8 cellular contexts compared by ENCODE assay signal in genomic region chrX:135484636-135485289, GRCh38. TPM values are rescaled to one million over a fixed set of nuclear protein-coding genes. Genes with fewer than 3 reads are reported as not detected.
A peak's percentile ranks its signal among the peaks of the same experiment; 100 is the strongest.
DNase-seq lines count a peak whose midpoint lies in the region; ATAC-seq, FAIRE-seq and TF ChIP-seq lines count a peak whose summit lies in the region.

No MANE protein-coding gene starts in this region.

- TF ChIP-seq RAD21 in H1 (IDR thresholded peaks at IDR 0.05 in 1 of 2, conservative IDR thresholded peaks at IDR 0.05 in 1 of 2; ENCODE audit: low read depth in 2 of 2, low read length in 2 of 2) = peak; percentile 71 to 72
- peak; percentile 76 for TF ChIP-seq RAD21 in neural cell (conservative IDR thresholded peaks at IDR 0.05)

- H3K27ac ChIP-seq in PC-3 (ENCODE audit: low read length) (no peak overlapping the region), H1 (ENCODE audit: low read depth, low read length) (no peak overlapping the region), neural cell (ENCODE audit: low read length) (no peak overlapping the region)

- H3K4me3 ChIP-seq in PC-3 (ENCODE audit: low read length) (no peak overlapping the region), H1 (ENCODE audit: extremely low read depth in 1 of 4, insufficient read depth in 2 of 4, low read depth in 3 of 4, low read length in 4 of 4) (no peak overlapping the region), neural cell (ENCODE audit: low read length) (no peak overlapping the region)

- no peak overlapping the region for H4K91ac ChIP-seq in H1 (replicated peaks; ENCODE audit: insufficient read length, low read length)

- H4K5ac ChIP-seq in H1 (ENCODE audit: insufficient read length, low read depth, low read length) = no peak overlapping the region

- BruUV-seq in PC-3 (replicated peaks; lab: Mats Ljungman, UMichigan) = no TSS peak

- TF ChIP-seq EP300 in H1 (IDR thresholded peaks at IDR 0.05; ENCODE audit: borderline replicate concordance in 1 of 2, low read depth in 2 of 2, low read length in 2 of 2) (no peak), neural cell (conservative IDR thresholded peaks at IDR 0.05; ENCODE audit: poor library complexity, severe bottlenecking) (no peak)

- H2BK20ac ChIP-seq in H1 (ENCODE audit: low read length) = no peak overlapping the region

- ATAC-seq in PC-3 = peak; percentile 60
- no peak for ATAC-seq in HG03378 (IDR thresholded peaks at IDR 0.05; ENCODE audit: unreplicated experiment)

- H3K27me3 ChIP-seq in PC-3 (ENCODE audit: low read length) (peaks cover 17% of the 10 kb centered on the region), H1 (replicated peaks in 1 of 4; ENCODE audit: control insufficient read depth in 3 of 4, extremely low read depth in 1 of 4, insufficient read depth in 3 of 4, low read length in 3 of 4) (no peaks in the 10 kb centered on the region), neural cell (ENCODE audit: insufficient read depth, low read depth, low read length) (no peaks in the 10 kb centered on the region)

- WGBS in H1 (ENCODE audit: extremely low coverage in 1 of 2, insufficient coverage in 1 of 2, insufficient read length in 1 of 2, insufficient replicate concordance in 2 of 2, low coverage in 1 of 2, low lambda C conversion rate in 2 of 2, missing lambda C conversion rate in 1 of 2), 2 experiments = 75% methylated on average over 3 of the region's 3 CpGs; no CpG with 5 or more reads in 1 of the 2 experiments

- H4K8ac ChIP-seq in H1 (ENCODE audit: extremely low read depth, insufficient read depth, low read length) = no peak overlapping the region

- H4K20me1 ChIP-seq in PC-3 (ENCODE audit: low read length) (no peaks in the 10 kb centered on the region), H1 (replicated peaks in 1 of 2; ENCODE audit: control insufficient read depth in 1 of 2, insufficient read depth in 2 of 2, low read length in 2 of 2) (no peaks in the 10 kb centered on the region), neural cell (ENCODE audit: insufficient read depth) (no peaks in the 10 kb centered on the region)

- no peak overlapping the region for H3K14ac ChIP-seq in H1 (ENCODE audit: insufficient read length)

- H3K79me1 ChIP-seq in H1 (ENCODE audit: low read depth, low read length) = no peaks in the 10 kb centered on the region

- H2BK12ac ChIP-seq in H1 (ENCODE audit: low read depth, low read length) = no peak overlapping the region

- DNase-seq in DMS 273 (lab: John Stamatoyannopoulos, UW; ENCODE audit: unreplicated experiment) (peak; percentile 58), H54 (ENCODE audit: insufficient read length, low spot score) (peak; percentile 3), PC-3 (peak; percentile 55), H1 (ENCODE audit: low read depth in 1 of 2, low spot score in 2 of 2) (no peak), occipital lobe (lab: John Stamatoyannopoulos, UW) (no peak), OCI-M2 (lab: John Stamatoyannopoulos, UW; ENCODE audit: unreplicated experiment) (no peak)

- no peak overlapping the region for H3K18ac ChIP-seq in H1 (ENCODE audit: extremely low read depth, low read length)

- no peaks in the 10 kb centered on the region for H3K79me2 ChIP-seq in PC-3 (ENCODE audit: low read length)
- no peaks in the 10 kb centered on the region for H3K79me2 ChIP-seq in H1 (ENCODE audit: control insufficient read depth in 1 of 2, insufficient read depth in 2 of 2, low read length in 2 of 2)
- H3K79me2 ChIP-seq in neural cell (replicated peaks; ENCODE audit: insufficient read depth, low read length) = no peaks in the 10 kb centered on the region

- H3F3A ChIP-seq in PC-3 (ENCODE audit: low read length, unreplicated experiment) (no peaks in the 10 kb centered on the region), neural cell (ENCODE audit: insufficient read depth, low read length, poor library complexity, severe bottlenecking) (no peaks in the 10 kb centered on the region)

- CTCF ChIA-PET in PC-3 (lab: Charles Lee) (interaction anchor here (1.0 kb wide), 1 partner anchor 107 kb away, joined by 4 read pairs; no protein-coding TSS in a partner anchor), H1 (lab: Charles Lee; ENCODE audit: partially characterized antibody) (interaction anchor here (0.9 to 1.1 kb wide), 3 partner anchors 9 to 52 kb away, joined by 3 to 4 read pairs (median 4); no protein-coding TSS in a partner anchor)

- H2AFZ ChIP-seq in PC-3 (ENCODE audit: low read length) (no peak overlapping the region), H1 (ENCODE audit: low read length) (no peak overlapping the region; the same call in 1 of the 2 replicates), neural cell (ENCODE audit: low read depth, low read length) (no peak overlapping the region)

- no peak overlapping the region for H2AK5ac ChIP-seq in H1 (ENCODE audit: low read depth, low read length)

- no peak overlapping the region for H3K4ac ChIP-seq in H1 (replicated peaks; ENCODE audit: insufficient read length, low read depth, low read length)

- no peak overlapping the region for H2BK5ac ChIP-seq in H1 (ENCODE audit: low read depth, low read length)

- H3K56ac ChIP-seq in H1 (replicated peaks; ENCODE audit: insufficient read length, low read depth, low read length) = no peak overlapping the region

- no peak for FAIRE-seq in H54 (lab: Jason Lieb, UNC)
- peak; percentile 98 for FAIRE-seq in H1 (lab: Jason Lieb, UNC)

- H3K4me1 ChIP-seq in PC-3 (ENCODE audit: insufficient read depth, low read length) = no peaks in the 10 kb centered on the region
- H3K4me1 ChIP-seq in H1 (replicated peaks in 1 of 4; ENCODE audit: control insufficient read depth in 3 of 4, insufficient read depth in 4 of 4, low read length in 3 of 4) = no peaks in the 10 kb centered on the region

- H3K4me2 ChIP-seq in PC-3 (ENCODE audit: low read length) = no peak overlapping the region
- H3K4me2 ChIP-seq in H1 (ENCODE audit: insufficient read depth in 1 of 2, low read depth in 2 of 2, low read length in 2 of 2) = no peak overlapping the region
- no peak overlapping the region for H3K4me2 ChIP-seq in neural cell (ENCODE audit: low read length)

- POLR2A ChIA-PET in PC-3 (lab: Charles Lee; ENCODE audit: unreplicated experiment) = no interaction called here
- POLR2A ChIA-PET in H1 (lab: Charles Lee; ENCODE audit: partially characterized antibody) = no interaction called here

- H3K9ac ChIP-seq in PC-3 (ENCODE audit: low read length) = no peak overlapping the region
- no peak overlapping the region for H3K9ac ChIP-seq in H1 (replicated peaks in 1 of 4; ENCODE audit: extremely low read depth in 1 of 4, low read depth in 3 of 4, low read length in 3 of 4)
- H3K9ac ChIP-seq in neural cell (ENCODE audit: low read length) = no peak overlapping the region

- H3K9me2 ChIP-seq in PC-3 (replicated peaks; ENCODE audit: low read length) = no peaks in the 10 kb centered on the region
- H3K9me2 ChIP-seq in neural cell (ENCODE audit: insufficient read depth, low read length) = no peaks in the 10 kb centered on the region

- no peak overlapping the region for H2BK15ac ChIP-seq in H1 (ENCODE audit: low read length)

- TF ChIP-seq POLR2A in H54 (IDR thresholded peaks at IDR 0.05; ENCODE audit: low read depth, low read length) (no peak), H1 (IDR thresholded peaks at IDR 0.05; ENCODE audit: control extremely low read depth in 1 of 2, low read depth in 2 of 2, low read length in 2 of 2) (no peak)

- intact Hi-C loops in PC-3 (cut with micrococcal nuclease) = loop anchor here (1.0 to 5.0 kb wide), 4 partner anchors 38 to 142 kb away; partner anchors contain the start of gene INTS6L

- no peaks in the 10 kb centered on the region for H3K9me3 ChIP-seq in PC-3 (ENCODE audit: low read length)
- no peaks in the 10 kb centered on the region for H3K9me3 ChIP-seq in H1 (ENCODE audit: insufficient read depth in 2 of 2, low read depth in 1 of 2, low read length in 1 of 2)
- no peaks in the 10 kb centered on the region for H3K9me3 ChIP-seq in neural cell (ENCODE audit: low read length)

- TF ChIP-seq CTCF in PC-3 (conservative IDR thresholded peaks at IDR 0.05; ENCODE audit: low read depth, low read length) = peak; percentile 67
- peak in 2 of 3 experiments; percentile 40 to 47; a peak in 3 of 4 replicates for TF ChIP-seq CTCF in H1 (IDR thresholded peaks at IDR 0.05; ENCODE audit: control extremely low read depth in 1 of 3, insufficient read depth in 1 of 3, low read depth in 1 of 3, low read length in 3 of 3)
- peak; percentile 73 for TF ChIP-seq CTCF in neural cell (IDR thresholded peaks at IDR 0.05; ENCODE audit: poor library complexity, severe bottlenecking)

- H3K23me2 ChIP-seq in H1 (ENCODE audit: low read depth, low read length) = no peaks in the 10 kb centered on the region

- H3K36me3 ChIP-seq in PC-3 (ENCODE audit: low read depth, low read length) (no peaks in the 10 kb centered on the region), H1 (ENCODE audit: control insufficient read depth in 2 of 4, insufficient read depth in 4 of 4, low read length in 3 of 4) (no peaks in the 10 kb centered on the region), neural cell (ENCODE audit: insufficient read depth, low read length) (no peaks in the 10 kb centered on the region)

- no peak overlapping the region for H2BK120ac ChIP-seq in H1 (replicated peaks; ENCODE audit: low read depth, low read length)

- no peak overlapping the region for H3K23ac ChIP-seq in H1 (ENCODE audit: insufficient read length)

TF ChIP-seq in H1, 55 proteins besides CTCF, POLR2A, EP300 and RAD21 (continues in another document):
- TF ChIP-seq MAFK (IDR thresholded peaks at IDR 0.05; ENCODE audit: low read depth, low read length) (no peak), CREB1 (IDR thresholded peaks at IDR 0.05) (no peak), TBP (IDR thresholded peaks at IDR 0.05; ENCODE audit: low read depth, low read length) (no peak), TAF7 (optimal IDR thresholded peaks at IDR 0.05; ENCODE audit: borderline replicate concordance, low read depth, low read length) (no peak), POU5F1 (IDR thresholded peaks at IDR 0.05; ENCODE audit: low read depth, low read length) (no peak)

RNA-seq across cellular contexts. Expression of gene INTS6L, which starts 35.7 kb away (rescaled TPM):
- total RNA-seq in PC-3 (2014; rRNA removed) (4.1 and 4.7 TPM in 2 replicates), occipital lobe (33.1 TPM)
- total RNA-seq in H1 (2021; fragmentation: NEBNext Ultra II Directional; extraction: Animal tissue kit (Norgen Biotek cat#: 25700)) = 5.2 TPM in 2 replicates
- polyA plus RNA-seq in H1 (2011; rRNA removed) (2.6 and 4.1 TPM in 2 replicates), neural cell (44.8 and 57.1 TPM in 2 replicates)
- 5.5 TPM for polyA plus RNA-seq in H1 (2011; cell fraction: cytosol; rRNA removed)
- 6.3 TPM for polyA plus RNA-seq in H1 (2011; cell fraction: nucleus; rRNA removed)
- 3.1 to 5.5 TPM (median 4.0 TPM) in 4 replicates for polyA plus RNA-seq in H1 (2012, experiment 1 of 2)
- 0.59 TPM for polyA plus RNA-seq in H1 (2012, experiment 2 of 2)
- polyA plus RNA-seq in H1 (2013, experiment 1 of 2) = 4.5 TPM
- polyA plus RNA-seq in H1 (2013, experiment 2 of 2) = 4.1 TPM
- polyA minus RNA-seq in H1 (2011; rRNA and poly(A)+ RNA removed) = 4.3 and 6.2 TPM in 2 replicates
- polyA minus RNA-seq in H1 (2011; cell fraction: cytosol; rRNA and poly(A)+ RNA removed) = 1.5 TPM
- polyA minus RNA-seq in H1 (2011; cell fraction: nucleus; rRNA and poly(A)+ RNA removed) = 7.8 TPM
- 37.7 and 38.5 TPM in 2 replicates for polyA minus RNA-seq in neural cell

Comparison
In these comparisons a context has a peak if more than half of its experiments do, and no peak if none do; other contexts are left out.
1. DNase-seq: peak in DMS 273 (single experiment), H54 (single experiment) and PC-3 (single experiment); none in H1 (0 of 2), occipital lobe (single experiment) and OCI-M2 (single experiment).
2. Peak in every context shown above with its lines, with median percentiles within 50 percentile points of each other: CTCF ChIP-seq.